In genomic region chr5:139562847-139563246, GRCh38 we compare ENCODE assay signal across 1 cellular context.
TF ChIP-seq lines count a peak whose summit lies in the region.

No MANE protein-coding gene starts in this region.

TF ChIP-seq in GM12878, 131 proteins besides CTCF, POLR2A, EP300 and RAD21 (continued from another document):
- TF ChIP-seq CEBPB (IDR thresholded peaks at IDR 0.05; ENCODE audit: borderline replicate concordance in 1 of 2, low read depth in 2 of 2, low read length in 2 of 2) (no peak), NFYA (IDR thresholded peaks at IDR 0.05; ENCODE audit: borderline replicate concordance, low read depth, low read length) (no peak), PBX3 (IDR thresholded peaks at IDR 0.05; ENCODE audit: insufficient replicate concordance, low read depth, low read length) (no peak), MYB (IDR thresholded peaks at IDR 0.05; ENCODE audit: borderline replicate concordance, low read depth, low read length) (no peak)
